8 cellular contexts compared by ENCODE assay signal in the genomic region with DNA sequence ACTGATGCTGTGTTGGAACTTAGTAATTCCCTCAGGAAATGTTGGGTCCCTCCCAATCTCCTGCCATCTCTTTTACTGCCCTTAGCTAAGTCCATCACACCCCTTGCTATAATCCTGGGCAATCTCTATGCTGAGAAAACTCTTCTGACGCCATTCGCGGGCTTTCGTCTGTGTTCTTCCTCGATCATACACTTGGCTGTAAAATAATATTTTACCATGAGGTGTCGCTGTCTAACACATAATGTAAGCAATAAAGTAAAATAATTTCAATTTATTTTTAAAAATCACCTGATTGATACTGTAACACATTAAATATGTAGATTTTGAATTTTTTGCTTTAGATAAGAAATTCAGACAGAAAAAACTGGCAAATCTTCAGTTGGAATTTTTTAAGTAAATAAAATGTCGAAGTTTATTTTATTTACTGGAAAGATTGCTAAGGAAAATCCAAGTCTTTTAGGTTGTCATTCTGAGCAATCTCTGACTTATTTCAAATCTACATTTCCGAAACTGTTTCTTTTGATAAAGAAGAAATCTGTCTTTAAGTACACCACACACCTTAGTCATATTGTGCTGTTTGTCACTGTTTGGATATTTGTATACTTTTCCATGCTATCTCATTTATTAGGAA.
DNase-seq lines count a peak whose midpoint lies in the region; ATAC-seq and TF ChIP-seq lines count a peak whose summit lies in the region.

No MANE protein-coding gene starts in this region.

- H2AK5ac ChIP-seq in H9 (ENCODE audit: insufficient read length, low read length), result no peak overlapping the region

- no peak overlapping the region for H3K4ac ChIP-seq in H9 (ENCODE audit: low read depth, low read length)

- CTCF ChIA-PET in Calu3 (lab: Charles Lee) (interaction anchor here (0.6 to 1.6 kb wide), 3 partner anchors 9 to 182 kb away, joined by 3 to 4 read pairs (median 3); no protein-coding TSS in a partner anchor), mammary epithelial cell (lab: Charles Lee; ENCODE audit: low non-redundant PET) (interaction anchor here (0.6 to 0.7 kb wide), 2 partner anchors 194 to 1112 kb away, joined by 6 to 9 read pairs; no protein-coding TSS in a partner anchor)

- no peak overlapping the region for H3K14ac ChIP-seq in H9 (ENCODE audit: insufficient read depth, low read length)

- H3K23me2 ChIP-seq in H9 (ENCODE audit: insufficient read length, low read depth, low read length, poor library complexity, severe bottlenecking), result no peaks in the 10 kb centered on the region

- H3K27ac Mint-ChIP-seq in Calu3 (ENCODE audit: unreplicated experiment) (no peak overlapping the region), H9 (no peak overlapping the region; a peak in 1 of 7 replicates)

- H3K36me3 Mint-ChIP-seq in Calu3 (ENCODE audit: insufficient read depth, unreplicated experiment) (no peaks in the 10 kb centered on the region), H9 (ENCODE audit: insufficient read depth in 1 of 3, low read depth in 3 of 3) (peaks cover 0 to 11% (median 0%) of the 10 kb centered on the region in 3 experiments; a peak in 1 of 7 replicates)

- H3K27me3 ChIP-seq in H9 (ENCODE audit: insufficient read depth, low read length) (peaks cover 3% of the 10 kb centered on the region; the same call in 1 of the 2 replicates), mammary epithelial cell (ENCODE audit: insufficient read depth, low read length) (no peaks in the 10 kb centered on the region), left lung (no peaks in the 10 kb centered on the region), upper lobe of left lung (no peaks in the 10 kb centered on the region)

- H4K5ac ChIP-seq in H9 (ENCODE audit: insufficient read length, low read depth, low read length), result no peak overlapping the region

- H4K8ac ChIP-seq in H9 (replicated peaks; ENCODE audit: insufficient read length, low read depth, low read length), result no peak overlapping the region

- H4K91ac ChIP-seq in H9 (ENCODE audit: insufficient read length, low read depth, low read length), result no peak overlapping the region

- H3K79me2 ChIP-seq in H9 (ENCODE audit: insufficient read depth, low read length) (no peaks in the 10 kb centered on the region), mammary epithelial cell (ENCODE audit: insufficient read depth, low read length) (no peaks in the 10 kb centered on the region)

- H3K79me1 ChIP-seq in H9 (ENCODE audit: insufficient read depth, low read depth, low read length, poor library complexity, severe bottlenecking), result no peaks in the 10 kb centered on the region

- no peaks in the 10 kb centered on the region for H4K20me1 ChIP-seq in H9 (ENCODE audit: control insufficient read depth, insufficient read depth, insufficient read length)
- H4K20me1 ChIP-seq in mammary epithelial cell (ENCODE audit: insufficient read depth, low read length), result no peaks in the 10 kb centered on the region

- H3K27me3 Mint-ChIP-seq in Calu3 (ENCODE audit: unreplicated experiment) (peaks cover 15% of the 10 kb centered on the region), H9 (ENCODE audit: low read depth) (peaks cover 39% of the 10 kb centered on the region)

- 100% methylated on average over 1 of the region's 8 CpGs for WGBS in H9 (ENCODE audit: extremely low coverage, insufficient read length, low lambda C conversion rate)
- WGBS in mammary epithelial cell (ENCODE audit: low coverage, missing lambda C conversion rate), result 19% methylated on average over 8 of the region's 8 CpGs
- 17 to 22% methylated on average over 8 of the region's 8 CpGs for WGBS in upper lobe of left lung, 2 donors

- H2BK5ac ChIP-seq in H9 (ENCODE audit: insufficient read length, low read length), result no peak overlapping the region

- DNase-seq in Calu3 (peak; percentile 10), H9 (no peak), NCI-H524 treated with DMSO at 0.1 percent for 48 hours (lab: John Stamatoyannopoulos, UW) (peak; percentile 22), mammary epithelial cell (peak; percentile 23), left lung (no peak), upper lobe of left lung (no peak), cortex of kidney (lab: John Stamatoyannopoulos, UW) (no peak)

- H3K4me3 ChIP-seq in mammary epithelial cell (replicated peaks in 1 of 3; ENCODE audit: insufficient read depth in 1 of 3, low read depth in 2 of 3, low read length in 3 of 3), result no peak overlapping the region
- H3K4me3 ChIP-seq in left lung, result no peak overlapping the region
- H3K4me3 ChIP-seq in upper lobe of left lung, result no peak overlapping the region

- peak overlapping the region; percentile 62 for H3K4me2 ChIP-seq in H9 (ENCODE audit: insufficient read depth, insufficient read length, low read length)
- H3K4me2 ChIP-seq in mammary epithelial cell (ENCODE audit: insufficient read depth, low read depth, low read length), result peak overlapping the region; percentile 23

- in situ Hi-C loops in mammary epithelial cell (cut with MboI; ENCODE audit: low sequenced_read_pairs in 2 of 2), result loop anchor here (10.0 to 25.0 kb wide), 3 partner anchors 959 to 1109 kb away; no protein-coding TSS in a partner anchor

- H3K9ac ChIP-seq in H9 (ENCODE audit: extremely low read depth, insufficient read length, low read length) (no peak overlapping the region), mammary epithelial cell (ENCODE audit: insufficient read depth, low read length) (no peak overlapping the region)

- H3K27ac ChIP-seq in H9 (ENCODE audit: insufficient read length, low read depth, low read length), result no peak overlapping the region
- H3K27ac ChIP-seq in mammary epithelial cell (ENCODE audit: insufficient read depth, low read depth, low read length), result no peak overlapping the region
- H3K27ac ChIP-seq in left lung, result no peak overlapping the region
- no peak overlapping the region for H3K27ac ChIP-seq in upper lobe of left lung

- H3K9me3 Mint-ChIP-seq in Calu3 (ENCODE audit: low read depth, unreplicated experiment) (no peaks in the 10 kb centered on the region), H9 (peaks cover 4 to 14% of the 10 kb centered on the region in 2 experiments; a peak in 3 of 5 replicates)

- H3K4me3 Mint-ChIP-seq in Calu3 (ENCODE audit: low read depth, unreplicated experiment) (peak overlapping the region; percentile 65), H9 (no peak overlapping the region)

- ATAC-seq in left lung (peak; percentile 57), upper lobe of left lung (ENCODE audit: low FRiP score in 2 of 2) (peak in 1 of 2 donors; percentile 64), GM21723 (IDR thresholded peaks at IDR 0.05; ENCODE audit: unreplicated experiment) (no peak)

- no peak overlapping the region for H2BK12ac ChIP-seq in H9 (ENCODE audit: insufficient read length, low read depth, low read length)

- no peak overlapping the region for H3K56ac ChIP-seq in H9 (ENCODE audit: insufficient read length, low read depth, low read length)

- no peak overlapping the region for H2BK20ac ChIP-seq in H9 (ENCODE audit: low read depth, low read length, poor library complexity, severe bottlenecking)

- H3K18ac ChIP-seq in H9 (ENCODE audit: insufficient read length, low read depth, low read length), result no peak overlapping the region

- TF ChIP-seq POLR2A in upper lobe of left lung (IDR thresholded peaks at IDR 0.05), result no peak

- no peak overlapping the region for H2BK120ac ChIP-seq in H9 (ENCODE audit: low read depth, low read length, poor library complexity, severe bottlenecking)

- intact Hi-C loops in Calu3 (cut with micrococcal nuclease; ENCODE audit: unreplicated experiment), result loop anchor here (1.0 to 10.0 kb wide), 3 partner anchors 294 to 961 kb away; no protein-coding TSS in a partner anchor
- intact Hi-C loops in mammary epithelial cell (cut with micrococcal nuclease), result loop anchor here (1.0 to 10.0 kb wide), 4 partner anchors 301 to 1111 kb away; a partner anchor contains a TSS
- intact Hi-C loops in left lung (cut with DNase I), result no loop called here

- no peaks in the 10 kb centered on the region for H3K4me1 ChIP-seq in H9 (ENCODE audit: insufficient read depth, low read length)
- no peaks in the 10 kb centered on the region for H3K4me1 ChIP-seq in mammary epithelial cell (ENCODE audit: insufficient read depth, low read length)
- H3K4me1 ChIP-seq in left lung, result no peaks in the 10 kb centered on the region
- no peaks in the 10 kb centered on the region for H3K4me1 ChIP-seq in upper lobe of left lung

- H2AFZ ChIP-seq in H9 (ENCODE audit: low read length), result no peak overlapping the region
- no peak overlapping the region for H2AFZ ChIP-seq in mammary epithelial cell (ENCODE audit: low read depth, low read length)

- peaks cover 5% of the 10 kb centered on the region for H3K4me1 Mint-ChIP-seq in Calu3 (ENCODE audit: low read depth, unreplicated experiment)
- H3K4me1 Mint-ChIP-seq in H9, result peaks cover 3 to 5% of the 10 kb centered on the region in 2 experiments

- no peak for TF ChIP-seq CTCF in Calu3 (IDR thresholded peaks at IDR 0.05; ENCODE audit: unreplicated experiment)
- TF ChIP-seq CTCF in H9 (conservative IDR thresholded peaks at IDR 0.05), result peak; percentile 86
- TF ChIP-seq CTCF in mammary epithelial cell (conservative IDR thresholded peaks at IDR 0.05 in 1 of 2, IDR thresholded peaks at IDR 0.05 in 1 of 2; ENCODE audit: extremely low read depth in 1 of 2, insufficient read depth in 1 of 2, low read depth in 1 of 2, low read length in 2 of 2), result peak; percentile 50 to 51
- TF ChIP-seq CTCF in left lung (IDR thresholded peaks at IDR 0.05), result peak; percentile 40 to 47
- TF ChIP-seq CTCF in upper lobe of left lung (IDR thresholded peaks at IDR 0.05), result peak in 5 of 6 experiments; percentile 37 to 61 (median 45)

- H3K23ac ChIP-seq in H9 (ENCODE audit: insufficient read length, low read depth, low read length), result no peak overlapping the region

- dilution Hi-C loops in mammary epithelial cell (cut with HindIII; ENCODE audit: low sequenced_read_pairs), result no loop called here

- BruUV-seq in Calu3 (replicated peaks; lab: Mats Ljungman, UMichigan), result no TSS peak
- no TSS peak for BruUV-seq in mammary epithelial cell (replicated peaks; lab: Mats Ljungman, UMichigan)

- H3K9me3 ChIP-seq in H9 (ENCODE audit: control insufficient read depth, low read depth, low read length) (no peaks in the 10 kb centered on the region), mammary epithelial cell (replicated peaks; ENCODE audit: insufficient read depth, low read length) (no peaks in the 10 kb centered on the region), left lung (no peaks in the 10 kb centered on the region), upper lobe of left lung (no peaks in the 10 kb centered on the region)

- no peaks in the 10 kb centered on the region for H3K36me3 ChIP-seq in mammary epithelial cell (ENCODE audit: insufficient read depth, low read length)
- H3K36me3 ChIP-seq in left lung, result no peaks in the 10 kb centered on the region
- H3K36me3 ChIP-seq in upper lobe of left lung, result no peaks in the 10 kb centered on the region

- no peak overlapping the region for H2BK15ac ChIP-seq in H9 (ENCODE audit: low read depth, low read length)

- H3T11ph ChIP-seq in H9 (ENCODE audit: low read length), result no peak overlapping the region

- TF ChIP-seq EP300 in upper lobe of left lung (IDR thresholded peaks at IDR 0.05), result no peak

Comparison
In these comparisons a context has a peak if more than half of its experiments do, and no peak if none do; other contexts are left out.
1. DNase-seq: peak in Calu3 (single experiment), NCI-H524 treated with DMSO at 0.1 percent for 48 hours (single experiment) and mammary epithelial cell (single experiment); none in H9 (single experiment), left lung (0 of 2), upper lobe of left lung (0 of 2) and cortex of kidney (single experiment).
2. intact Hi-C loops: an anchor here in Calu3 (1.0 to 10.0 kb wide) and mammary epithelial cell (1.0 to 10.0 kb wide); none called in left lung.